16 cellular contexts compared by ENCODE assay signal in the genomic region with DNA sequence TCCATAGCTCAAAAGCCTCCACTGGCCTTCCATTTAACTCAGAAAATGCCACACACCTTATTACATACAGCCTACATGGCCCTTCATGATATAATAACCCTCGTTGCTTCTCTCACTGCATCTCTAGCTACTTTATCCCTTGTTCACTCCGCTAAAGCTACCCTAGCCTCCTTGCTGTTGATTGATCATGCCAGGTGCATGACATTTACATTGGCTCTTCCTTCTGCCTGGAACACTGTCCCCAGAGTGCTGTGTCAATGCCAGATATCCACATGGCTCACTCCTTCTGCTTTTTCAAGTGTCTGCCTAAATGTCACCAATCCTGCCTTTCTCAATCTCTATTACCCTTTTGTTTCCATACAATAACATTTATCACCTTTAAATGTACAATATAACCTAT.
"Had no signal": no experiment of that assay in that cellular context is flagged by ENCODE, and none has a peak within 500 bp of the region (broad histone marks: within the 10 kb centered on the region; RNA-seq: fewer than 3 reads in every experiment).

No MANE protein-coding gene starts in this region.

- DNase-seq: activated B cell treated with CpG ODN at 0.5 μM for 24 hours; activated CD4-positive, alpha-beta memory T cell treated with anti-CD3 and anti-CD28 coated beads, Interleukin-2, amount 10 ng/mL, durations not matched to agents 7 days and 5 days; activated CD4-positive, alpha-beta T cell treated with anti-CD3 and anti-CD28 coated beads for 4 hours; activated naive CD4-positive, alpha-beta T cell treated with anti-CD3 and anti-CD28 coated beads for 36 hours; activated naive CD8-positive, alpha-beta T cell treated with anti-CD3 and anti-CD28 coated beads, Interleukin-2, amount 50 U/mL, for 24 hours; activated T-cell treated with anti-CD3 and anti-CD28 coated beads, Interleukin-2, amount 50 U/mL, for 1 hour; anterior cingulate cortex; brain microvascular endothelial cell; central memory CD4-positive, alpha-beta T cell; dorsolateral prefrontal cortex; mesendoderm; naive thymus-derived CD8-positive, alpha-beta T cell; ovary; right lobe of liver; stimulated activated CD4-positive, alpha-beta T cell treated with anti-CD3 and anti-CD28 coated beads, Interleukin-4, amount 100 ng/mL, for 24 hours had no signal

- H3K36me3 ChIP-seq: brain microvascular endothelial cell, ovary, right lobe of liver had no signal

- H3K4me1 ChIP-seq: right lobe of liver had no signal

- H3K27me3 ChIP-seq: brain microvascular endothelial cell, dorsolateral prefrontal cortex, hepatocyte, ovary, right lobe of liver had no signal

- H3K9me3 ChIP-seq: ovary, right lobe of liver had no signal

- H3K27ac ChIP-seq: brain microvascular endothelial cell, dorsolateral prefrontal cortex, hepatocyte, ovary, right lobe of liver had no signal

- H3K4me3 ChIP-seq: dorsolateral prefrontal cortex, hepatocyte, ovary, right lobe of liver had no signal
